ENCODE assay signal across 21 cellular contexts in genomic region chr2:10499275-10499907, GRCh38. TPM values are rescaled to one million over a fixed set of nuclear protein-coding genes. Genes with fewer than 3 reads are reported as not detected.
DNase-seq lines count a peak whose midpoint lies in the region; ATAC-seq, FAIRE-seq and TF ChIP-seq lines count a peak whose summit lies in the region.
"Had no signal": no experiment of that assay in that cellular context is flagged by ENCODE, and none has a peak within 500 bp of the region (broad histone marks: within the 10 kb centered on the region; RNA-seq: fewer than 3 reads in every experiment).

No MANE protein-coding gene starts in this region.

- H3K4me1 ChIP-seq in right atrium auricular region (no peaks in the 10 kb centered on the region), K562 (replicated peaks in 1 of 2; ENCODE audit: control insufficient read depth in 2 of 2, insufficient read depth in 2 of 2, low read length in 2 of 2) (peaks cover 0 to 19% of the 10 kb centered on the region in 2 experiments; a peak in 2 of 5 replicates), lung (ENCODE audit: control insufficient read depth in 2 of 2, insufficient read depth in 2 of 2, low read length in 2 of 2) (peaks cover 0 to 4% of the 10 kb centered on the region in 2 donors)

- no peak overlapping the region; the same call in 1 of the 2 replicates for H2AFZ ChIP-seq in K562 (ENCODE audit: low read depth, low read length)

- peaks cover 15% of the 10 kb centered on the region for H3K4me1 Mint-ChIP-seq in stimulated activated memory B cell treated with anti-CD40 and anti-IgM and Interleukin-4, amounts not matched to agents 10 μg/mL and 1 μg/mL and 100 μg/mL, for 72 hours

- no peaks in the 10 kb centered on the region for H3K36me3 Mint-ChIP-seq in stimulated activated memory B cell treated with anti-CD40 and anti-IgM and Interleukin-4, amounts not matched to agents 10 μg/mL and 1 μg/mL and 100 μg/mL, for 72 hours
- H3K36me3 Mint-ChIP-seq: activated naive CD4-positive, alpha-beta T cell treated with anti-CD3 and anti-CD28 coated beads, Interleukin-2, amount 10 ng/mL, durations not matched to agents 7 days and 5 days had no signal

- H3K27me3 ChIP-seq in right atrium auricular region (no peaks in the 10 kb centered on the region), K562 (ENCODE audit: control insufficient read depth in 2 of 2, insufficient read depth in 2 of 2, low read length in 2 of 2) (peaks cover 66 to 90% of the 10 kb centered on the region in 2 experiments), lung (ENCODE audit: control insufficient read depth, insufficient read depth) (no peaks in the 10 kb centered on the region)

- no peak for TF ChIP-seq CTCF in right atrium auricular region (IDR thresholded peaks at IDR 0.05)
- TF ChIP-seq CTCF in K562 (IDR thresholded peaks at IDR 0.05 in 2 of 3, conservative IDR thresholded peaks at IDR 0.05 in 1 of 3; ENCODE audit: insufficient read depth in 2 of 3, low read depth in 1 of 3, low read length in 3 of 3) = no peak
- no peak for TF ChIP-seq CTCF in lung (IDR thresholded peaks at IDR 0.05; ENCODE audit: control extremely low read depth, extremely low read depth)

- no peak for TF ChIP-seq POLR2A in K562 (conservative IDR thresholded peaks at IDR 0.05)

- DNase-seq in right atrium auricular region (ENCODE audit: low spot score) = peak; percentile 52
- DNase-seq in Right ventricle myocardium inferior (ENCODE audit: missing footprints) = no peak
- peak in 1 of 4 experiments; percentile 29 for DNase-seq in K562 (ENCODE audit: extremely low read depth in 1 of 4, low spot score in 3 of 4)
- no peak for DNase-seq in lung (ENCODE audit: low spot score)
- DNase-seq in RPMI8226 = no peak
- no peak for DNase-seq in NCI-H82 (lab: John Stamatoyannopoulos, UW)
- DNase-seq: activated naive CD4-positive, alpha-beta T cell treated with anti-CD3 and anti-CD28 coated beads, Interleukin-2, amount 10 ng/mL, durations not matched to agents 7 days and 5 days; brain microvascular endothelial cell; DMS79; islet precursor cell; KBM-7; NCI-H1436; NCI-H2107; stimulated activated naive CD8-positive, alpha-beta T cell treated with anti-CD3 and anti-CD28 coated beads, Interleukin-15, Interleukin-2, amounts not matched to agents 100 U/mL and 50 U/mL, for 24 hours; T-helper 2 cell had no signal

- no TSS peak for BruUV-seq in K562 (replicated peaks; lab: Mats Ljungman, UMichigan)

- no peak for TF ChIP-seq EP300 in K562 (IDR thresholded peaks at IDR 0.05; ENCODE audit: low read length)

- H3K4me2 ChIP-seq in K562 (ENCODE audit: insufficient read depth, low read length) = no peak overlapping the region

- peaks cover 51% of the 10 kb centered on the region for H3K27me3 Mint-ChIP-seq in stimulated activated memory B cell treated with anti-CD40 and anti-IgM and Interleukin-4, amounts not matched to agents 10 μg/mL and 1 μg/mL and 100 μg/mL, for 72 hours

- no peak overlapping the region for H3K4me3 ChIP-seq in right atrium auricular region
- H3K4me3 ChIP-seq in K562 = no peak overlapping the region
- no peak overlapping the region for H3K4me3 ChIP-seq in lung
- H3K4me3 ChIP-seq: thoracic aorta had no signal

- FAIRE-seq in K562 (lab: Jason Lieb, UNC) = peak; percentile 52

- intact Hi-C loops in Right ventricle myocardium inferior (cut with DNase I) = no loop called here
- intact Hi-C loops in K562 (cut with micrococcal nuclease) = no loop called here

- peaks cover 21% of the 10 kb centered on the region; the same call in 1 of the 2 replicates for H4K20me1 ChIP-seq in K562 (replicated peaks; ENCODE audit: control insufficient read depth, insufficient read depth, low read length)

- ATAC-seq in Right ventricle myocardium inferior = no peak
- peak; percentile 47 for ATAC-seq in K562
- peak; percentile 30 for ATAC-seq in lung (ENCODE audit: insufficient read depth, low FRiP score)
- no peak for ATAC-seq in HG03108 (IDR thresholded peaks at IDR 0.05; ENCODE audit: unreplicated experiment)
- no peak for ATAC-seq in stimulated activated memory B cell treated with anti-CD40 and anti-IgM and Interleukin-4, amounts not matched to agents 10 μg/mL and 1 μg/mL and 100 μg/mL, for 72 hours
- ATAC-seq: SK-N-SH treated with all-trans-retinoic acid at 6 μM for 48 hours; stimulated activated naive CD8-positive, alpha-beta T cell treated with anti-CD3 and anti-CD28 coated beads, Interleukin-15, Interleukin-2, amounts not matched to agents 100 U/mL and 50 U/mL, for 24 hours had no signal

- TF ChIP-seq RAD21 in K562 (CRISPR knock-in tag; conservative IDR thresholded peaks at IDR 0.05 in 1 of 2, IDR thresholded peaks at IDR 0.05 in 1 of 2) = no peak

- H3K27ac ChIP-seq in right atrium auricular region (no peak overlapping the region), K562 (ENCODE audit: extremely low read depth, low read depth, low read length) (no peak overlapping the region), lung (ENCODE audit: low read depth in 1 of 2, low read length in 1 of 2) (no peak overlapping the region)
- H3K27ac ChIP-seq: brain microvascular endothelial cell, thoracic aorta had no signal

- H3K9me3 Mint-ChIP-seq in stimulated activated memory B cell treated with anti-CD40 and anti-IgM and Interleukin-4, amounts not matched to agents 10 μg/mL and 1 μg/mL and 100 μg/mL, for 72 hours = no peaks in the 10 kb centered on the region
- H3K9me3 Mint-ChIP-seq: activated naive CD4-positive, alpha-beta T cell treated with anti-CD3 and anti-CD28 coated beads, Interleukin-2, amount 10 ng/mL, durations not matched to agents 7 days and 5 days; neural crest cell had no signal

- H3K36me3 ChIP-seq in right atrium auricular region (no peaks in the 10 kb centered on the region), K562 (ENCODE audit: control insufficient read depth, insufficient read depth, low read length) (no peaks in the 10 kb centered on the region), lung (ENCODE audit: control insufficient read depth in 2 of 2, insufficient read depth in 2 of 2, low read length in 2 of 2) (no peaks in the 10 kb centered on the region)
- H3K36me3 ChIP-seq: brain microvascular endothelial cell, thoracic aorta had no signal

- in situ Hi-C loops in K562 (cut with MboI) = no loop called here

- CTCF ChIA-PET in K562 (lab: Yijun Ruan, JAX; ENCODE audit: low intra/inter-chr PET ratio) = no interaction called here

- H3K9ac ChIP-seq in K562 (ENCODE audit: insufficient read depth in 1 of 2, low read depth in 2 of 2, low read length in 2 of 2) = no peak overlapping the region

- H3K4me3 Mint-ChIP-seq in stimulated activated memory B cell treated with anti-CD40 and anti-IgM and Interleukin-4, amounts not matched to agents 10 μg/mL and 1 μg/mL and 100 μg/mL, for 72 hours = no peak overlapping the region
- H3K4me3 Mint-ChIP-seq: activated naive CD4-positive, alpha-beta T cell treated with anti-CD3 and anti-CD28 coated beads, Interleukin-2, amount 10 ng/mL, durations not matched to agents 7 days and 5 days; B cell; neural crest cell had no signal

- H3K9me1 ChIP-seq in K562 (ENCODE audit: control insufficient read depth, insufficient read depth, low read length) = no peaks in the 10 kb centered on the region

- POLR2A ChIA-PET in K562 (lab: Yijun Ruan, JAX) = no interaction called here

- H3K27ac Mint-ChIP-seq in stimulated activated memory B cell treated with anti-CD40 and anti-IgM and Interleukin-4, amounts not matched to agents 10 μg/mL and 1 μg/mL and 100 μg/mL, for 72 hours = no peak overlapping the region
- H3K27ac Mint-ChIP-seq: activated naive CD4-positive, alpha-beta T cell treated with anti-CD3 and anti-CD28 coated beads, Interleukin-2, amount 10 ng/mL, durations not matched to agents 7 days and 5 days had no signal

- WGBS in K562 (ENCODE audit: insufficient coverage, low coverage, missing lambda C conversion rate) = 8% methylated on average over 14 of the region's 14 CpGs
- 70 to 80% methylated on average over 14 of the region's 14 CpGs for WGBS in lung, 2 donors

- no peaks in the 10 kb centered on the region for H3K9me3 ChIP-seq in right atrium auricular region
- no peaks in the 10 kb centered on the region for H3K9me3 ChIP-seq in K562 (replicated peaks; ENCODE audit: control insufficient read depth, insufficient read depth, low read depth, low read length)
- no peaks in the 10 kb centered on the region for H3K9me3 ChIP-seq in lung (ENCODE audit: control insufficient read depth in 2 of 2, insufficient read depth in 1 of 2, low read length in 1 of 2)
- H3K9me3 ChIP-seq: thoracic aorta had no signal

- no peaks in the 10 kb centered on the region for H3K79me2 ChIP-seq in K562 (ENCODE audit: control insufficient read depth, insufficient read depth, low read length)

TF ChIP-seq in K562, 482 proteins besides CTCF, POLR2A, EP300 and RAD21 (continues in another document):
- TF ChIP-seq RBM25 (IDR thresholded peaks at IDR 0.05; ENCODE audit: low read depth, low read length, severe bottlenecking) = peak; percentile 37
- TF ChIP-seq, protein P1, sequence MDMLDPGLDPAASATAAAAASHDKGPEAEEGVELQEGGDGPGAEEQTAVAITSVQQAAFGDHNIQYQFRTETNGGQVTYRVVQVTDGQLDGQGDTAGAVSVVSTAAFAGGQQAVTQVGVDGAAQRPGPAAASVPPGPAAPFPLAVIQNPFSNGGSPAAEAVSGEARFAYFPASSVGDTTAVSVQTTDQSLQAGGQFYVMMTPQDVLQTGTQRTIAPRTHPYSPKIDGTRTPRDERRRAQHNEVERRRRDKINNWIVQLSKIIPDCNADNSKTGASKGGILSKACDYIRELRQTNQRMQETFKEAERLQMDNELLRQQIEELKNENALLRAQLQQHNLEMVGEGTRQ (CRISPR knock-in tag; IDR thresholded peaks at IDR 0.05) = peak; percentile 33; the same call in 1 of the 2 replicates

RNA-seq across cellular contexts. Expression of gene ODC1, which starts 51.3 kb away (rescaled TPM):
- total RNA-seq in right atrium auricular region (10 to 100 TPM; 41.3 to 73.9 TPM), Right ventricle myocardium inferior (37.2 TPM), K562 (2014; rRNA removed) (392 and 447 TPM in 2 replicates), K562 (2014; rRNA removed; fragmentation: Illumina TruSeq; extraction: Trizol) (525 and 551 TPM in 2 replicates), K562 (2015; rRNA removed; fragmentation: Illumina TruSeq; extraction: Trizol) (512 and 539 TPM in 2 replicates), K562 (2021) (379 and 398 TPM in 2 replicates), lung (100 to 1,000 TPM in 1 of 2 donors, 10 to 100 TPM in 1; 49.2 to 102 TPM)
- total RNA-seq in K562 (2011; cell fraction: chromatin; rRNA removed; ENCODE audit: low replicate concordance) = 99.9 and 124 TPM in 2 replicates
- total RNA-seq in K562 (2011; cell fraction: nucleolus; rRNA removed) = 80.3 and 83.7 TPM in 2 replicates
- total RNA-seq in K562 (2011; cell fraction: nucleoplasm; rRNA removed) = 115 and 142 TPM in 2 replicates
- polyA plus RNA-seq in K562 (2011; rRNA removed) (368 and 563 TPM in 2 replicates), K562 (2014; fragmentation: Illumina TruSeq; extraction: Trizol) (473 and 553 TPM in 2 replicates), K562 (2014; fragmentation: Nextera tagmentation; extraction: Ambion mirVana) (100 to 1,000 TPM; 142 to 169 TPM), K562 (2014; rRNA removed) (457 and 488 TPM in 2 replicates), lung (100 to 1,000 TPM in 1 of 2 donors, 10 to 100 TPM in 1; 32.5 to 115 TPM)
- polyA plus RNA-seq in K562 (2011; cell fraction: cytosol; rRNA removed) = 282 and 395 TPM in 2 replicates
- 190 and 232 TPM in 2 replicates for polyA plus RNA-seq in K562 (2011; cell fraction: nucleus; rRNA removed)
- polyA plus RNA-seq in K562 (2012) = 213 and 358 TPM in 2 replicates
- 600 and 763 TPM in 2 replicates for polyA minus RNA-seq in K562 (2011; rRNA and poly(A)+ RNA removed)
- 138 and 222 TPM in 2 replicates for polyA minus RNA-seq in K562 (2011; cell fraction: cytosol; rRNA and poly(A)+ RNA removed)
- 41.1 and 78.2 TPM in 2 replicates for polyA minus RNA-seq in K562 (2011; cell fraction: nucleus; rRNA and poly(A)+ RNA removed)

Comparison
In these comparisons a context has a peak if more than half of its experiments do, and no peak if none do; other contexts are left out.
1. ATAC-seq: peak in K562 (single experiment) and lung (single experiment); none in Right ventricle myocardium inferior (single experiment), HG03108 (single experiment) and stimulated activated memory B cell treated with anti-CD40 and anti-IgM and Interleukin-4, amounts not matched to agents 10 μg/mL and 1 μg/mL and 100 μg/mL, for 72 hours (single experiment).